ENCODE assay signal across 18 cellular contexts in genomic region chr2:88556026-88556425, GRCh38.
"Had no signal": no experiment of that assay in that cellular context is flagged by ENCODE, and none has a peak within 500 bp of the region (broad histone marks: within the 10 kb centered on the region; RNA-seq: fewer than 3 reads in every experiment).

No MANE protein-coding gene starts in this region.

- H3K36me3 ChIP-seq: neural progenitor cell had no signal

- H3K4me3 Mint-ChIP-seq: activated naive CD4-positive, alpha-beta T cell treated with anti-CD3 and anti-CD28 coated beads, Interleukin-2, amount 10 ng/mL, durations not matched to agents 7 days and 5 days; neural progenitor cell had no signal

- H3K4me2 ChIP-seq: neural progenitor cell had no signal

- H2AFZ ChIP-seq: neural progenitor cell had no signal

- H3K9me3 Mint-ChIP-seq: activated naive CD4-positive, alpha-beta T cell treated with anti-CD3 and anti-CD28 coated beads, Interleukin-2, amount 10 ng/mL, durations not matched to agents 7 days and 5 days; neural progenitor cell had no signal

- H3K27ac Mint-ChIP-seq: activated naive CD4-positive, alpha-beta T cell treated with anti-CD3 and anti-CD28 coated beads, Interleukin-2, amount 10 ng/mL, durations not matched to agents 7 days and 5 days; neural progenitor cell had no signal

- H3K4me1 Mint-ChIP-seq: activated naive CD4-positive, alpha-beta T cell treated with anti-CD3 and anti-CD28 coated beads, Interleukin-2, amount 10 ng/mL, durations not matched to agents 7 days and 5 days; neural progenitor cell had no signal

- H3K4me1 ChIP-seq: left lung, neural progenitor cell, psoas muscle, stomach had no signal

- H3K4me3 ChIP-seq: left lung, neural progenitor cell, psoas muscle, SK-N-MC, skin epidermis, stomach had no signal

- H3K9me3 ChIP-seq: left lung, psoas muscle, stomach had no signal

- H3K9ac ChIP-seq: neural progenitor cell had no signal

- H3K27me3 ChIP-seq: left lung, neural progenitor cell, stomach had no signal

- H3K27ac ChIP-seq: left lung, neural progenitor cell, psoas muscle, SK-N-MC, skin epidermis, stomach had no signal

- DNase-seq: activated CD4-positive, alpha-beta T cell treated with anti-CD3 and anti-CD28 coated beads, Interleukin-2, amount 50 U/mL, for 1 hour; activated CD8-positive, alpha-beta memory T cell treated with anti-CD3 and anti-CD28 coated beads, Interleukin-2, amount 50 U/mL, for 4 hours; activated effector memory CD4-positive, alpha-beta T cell treated with Interleukin-2 at 50 U/mL for 16 hours; activated naive CD4-positive, alpha-beta T cell treated with anti-CD3 and anti-CD28 coated beads, Interleukin-2, amount 10 ng/mL, durations not matched to agents 7 days and 5 days; activated T-cell treated with anti-CD3 and anti-CD28 coated beads, Interleukin-2, amount 50 U/mL, for 48 hours; erythroblast; foreskin melanocyte; kidney; left lung; mammary epithelial cell; psoas muscle; right cardiac atrium; stimulated activated CD4-positive, alpha-beta T cell treated with anti-CD3 and anti-CD28 coated beads, Interleukin-2, amount 100 ng/mL, for 48 hours; stomach had no signal

- ATAC-seq: activated CD4-positive, CD25-positive, alpha-beta regulatory T cell treated with anti-CD3 and anti-CD28 coated beads, Interleukin-2, amount 50 U/mL, for 24 hours; left lung; psoas muscle; right cardiac atrium had no signal
